20 cellular contexts compared by ENCODE assay signal in the genomic region with DNA sequence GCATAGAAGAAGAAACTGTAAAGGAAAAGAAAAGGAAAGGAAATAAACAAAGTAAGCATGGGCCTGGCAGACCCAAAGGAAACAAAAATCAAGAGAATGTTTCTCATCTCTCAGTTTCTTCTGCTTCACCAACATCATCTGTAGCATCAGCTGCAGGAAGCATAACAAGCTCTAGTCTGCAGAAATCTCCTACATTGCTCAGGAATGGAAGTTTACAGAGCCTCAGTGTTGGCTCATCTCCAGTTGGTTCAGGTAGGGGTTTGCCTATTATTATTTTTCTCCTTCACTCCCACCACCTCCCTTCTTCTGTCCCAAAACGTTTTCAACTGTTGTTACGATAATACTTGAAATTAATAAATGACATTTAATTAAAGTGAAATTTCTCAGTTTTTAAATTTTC.
DNase-seq lines count a peak whose midpoint lies in the region; ATAC-seq, FAIRE-seq and TF ChIP-seq lines count a peak whose summit lies in the region.
"Had no signal": no experiment of that assay in that cellular context is flagged by ENCODE, and none has a peak within 500 bp of the region (broad histone marks: within the 10 kb centered on the region; RNA-seq: fewer than 3 reads in every experiment).

No MANE protein-coding gene starts in this region.

- H3K4me2 ChIP-seq in H9 (ENCODE audit: insufficient read depth, insufficient read length, low read length) (no peak overlapping the region), neural progenitor cell (no peak overlapping the region)

- H3K9ac ChIP-seq in H9 (ENCODE audit: extremely low read depth, insufficient read length, low read length) = no peak overlapping the region
- H3K9ac ChIP-seq in endodermal cell (ENCODE audit: extremely low read depth, low read length, poor library complexity, severe bottlenecking) = no peak overlapping the region
- H3K9ac ChIP-seq in neural progenitor cell = no peak overlapping the region

- no peak overlapping the region for H3T11ph ChIP-seq in H9 (ENCODE audit: low read length)

- FAIRE-seq in urothelium cell line (lab: Jason Lieb, UNC) = no peak
- FAIRE-seq: GM12878, H1 had no signal

- no peaks in the 10 kb centered on the region for H3K4me1 Mint-ChIP-seq in activated T-cell treated with anti-CD3 and anti-CD28 coated beads, Interleukin-2, amount 50 U/mL, for 72 hours (ENCODE audit: low read depth)
- H3K4me1 Mint-ChIP-seq in H9 (peaks cover 3 to 10% of the 10 kb centered on the region in 2 experiments; a peak in 2 of 4 replicates), endodermal cell (no peaks in the 10 kb centered on the region), neural progenitor cell (peaks cover 11% of the 10 kb centered on the region)

- H3K27ac Mint-ChIP-seq in activated T-cell treated with anti-CD3 and anti-CD28 coated beads, Interleukin-2, amount 50 U/mL, for 72 hours = peak overlapping the region; percentile 48
- peak overlapping the region in 2 of 3 experiments; percentile 47 to 82; a peak in 4 of 7 replicates for H3K27ac Mint-ChIP-seq in H9
- H3K27ac Mint-ChIP-seq in endodermal cell = peak overlapping the region; percentile 26
- H3K27ac Mint-ChIP-seq in neural progenitor cell = no peak overlapping the region

- H3K4me1 ChIP-seq in H9 (ENCODE audit: insufficient read depth, low read length) (no peaks in the 10 kb centered on the region), endodermal cell (ENCODE audit: control insufficient read depth, insufficient read depth, low read length) (no peaks in the 10 kb centered on the region), neural progenitor cell (peaks cover 8% of the 10 kb centered on the region)

- H3K79me2 ChIP-seq in H9 (ENCODE audit: insufficient read depth, low read length) (no peaks in the 10 kb centered on the region), neural progenitor cell (ENCODE audit: low read depth) (peaks cover 73% of the 10 kb centered on the region)

- H2BK5ac ChIP-seq in H9 (ENCODE audit: insufficient read length, low read length) = no peak overlapping the region

- H4K5ac ChIP-seq in H9 (ENCODE audit: insufficient read length, low read depth, low read length) = no peak overlapping the region

- no peak overlapping the region for H3K18ac ChIP-seq in H9 (ENCODE audit: insufficient read length, low read depth, low read length)

- TF ChIP-seq CTCF in H9 (conservative IDR thresholded peaks at IDR 0.05) (no peak), endodermal cell (conservative IDR thresholded peaks at IDR 0.05) (no peak), neural progenitor cell (IDR thresholded peaks at IDR 0.05) (no peak)

- ATAC-seq in activated T-cell treated with anti-CD3 and anti-CD28 coated beads, Interleukin-2, amount 50 U/mL, for 72 hours (replicated peaks in 1 of 2) = no peak
- ATAC-seq in GM18909 (IDR thresholded peaks at IDR 0.05; ENCODE audit: poor library complexity, unreplicated experiment) = no peak
- ATAC-seq: GM12878, PC-3 had no signal

- no peak overlapping the region for H4K91ac ChIP-seq in H9 (ENCODE audit: insufficient read length, low read depth, low read length)

- H3F3A ChIP-seq in neural progenitor cell (ENCODE audit: low read depth) = peaks cover 42% of the 10 kb centered on the region

- no peak overlapping the region for H3K56ac ChIP-seq in H9 (ENCODE audit: insufficient read length, low read depth, low read length)

- no peak overlapping the region for H2AFZ ChIP-seq in H9 (ENCODE audit: low read length)
- no peak overlapping the region for H2AFZ ChIP-seq in neural progenitor cell (replicated peaks)

- no peaks in the 10 kb centered on the region for H3K9me3 Mint-ChIP-seq in activated T-cell treated with anti-CD3 and anti-CD28 coated beads, Interleukin-2, amount 50 U/mL, for 72 hours
- H3K9me3 Mint-ChIP-seq in H9 (no peaks in the 10 kb centered on the region), endodermal cell (no peaks in the 10 kb centered on the region), neural progenitor cell (no peaks in the 10 kb centered on the region)
- H3K9me3 Mint-ChIP-seq: CD4-positive, CD25-positive, alpha-beta regulatory T cell had no signal

- no peak overlapping the region for H2BK12ac ChIP-seq in H9 (ENCODE audit: insufficient read length, low read depth, low read length)

- peaks cover 66% of the 10 kb centered on the region for H3K36me3 ChIP-seq in endodermal cell (ENCODE audit: control insufficient read depth, insufficient read depth, low read length)
- H3K36me3 ChIP-seq in neural progenitor cell = peaks cover 18% of the 10 kb centered on the region

- H2BK20ac ChIP-seq in H9 (ENCODE audit: low read depth, low read length, poor library complexity, severe bottlenecking) = no peak overlapping the region

- H3K4ac ChIP-seq in H9 (ENCODE audit: low read depth, low read length) = no peak overlapping the region

- H4K20me1 ChIP-seq in H9 (ENCODE audit: control insufficient read depth, insufficient read depth, insufficient read length) (no peaks in the 10 kb centered on the region), neural progenitor cell (ENCODE audit: low read depth) (peaks cover 9% of the 10 kb centered on the region)

- H3K9me3 ChIP-seq in H9 (ENCODE audit: control insufficient read depth, low read depth, low read length) (no peaks in the 10 kb centered on the region), endodermal cell (ENCODE audit: control insufficient read depth, low read length) (no peaks in the 10 kb centered on the region), neural progenitor cell (ENCODE audit: low read depth) (no peaks in the 10 kb centered on the region)
- H3K9me3 ChIP-seq: BE2C had no signal

- H3K27me3 Mint-ChIP-seq in activated T-cell treated with anti-CD3 and anti-CD28 coated beads, Interleukin-2, amount 50 U/mL, for 72 hours (ENCODE audit: low read depth) = no peaks in the 10 kb centered on the region
- H3K27me3 Mint-ChIP-seq in H9 (ENCODE audit: low read depth) = no peaks in the 10 kb centered on the region
- no peaks in the 10 kb centered on the region for H3K27me3 Mint-ChIP-seq in endodermal cell (ENCODE audit: insufficient read depth)
- H3K27me3 Mint-ChIP-seq in neural progenitor cell (ENCODE audit: insufficient read depth, low read depth) = no peaks in the 10 kb centered on the region
- H3K27me3 Mint-ChIP-seq: CD4-positive, CD25-positive, alpha-beta regulatory T cell had no signal

- no peaks in the 10 kb centered on the region for H3K27me3 ChIP-seq in H9 (ENCODE audit: insufficient read depth, low read length)
- no peaks in the 10 kb centered on the region for H3K27me3 ChIP-seq in endodermal cell (ENCODE audit: control insufficient read depth, insufficient read depth, low read length, poor library complexity, severe bottlenecking)
- H3K27me3 ChIP-seq in neural progenitor cell = no peaks in the 10 kb centered on the region
- H3K27me3 ChIP-seq: BE2C had no signal

- no peak overlapping the region for H2BK15ac ChIP-seq in H9 (ENCODE audit: low read depth, low read length)

- H3K4me3 ChIP-seq in endodermal cell (ENCODE audit: low read length) = no peak overlapping the region
- H3K4me3 ChIP-seq in neural progenitor cell = no peak overlapping the region
- H3K4me3 ChIP-seq: GM12878 had no signal

- peaks cover 5% of the 10 kb centered on the region for H3K79me1 ChIP-seq in H9 (ENCODE audit: insufficient read depth, low read depth, low read length, poor library complexity, severe bottlenecking)

- peak overlapping the region; percentile 45 for H3K27ac ChIP-seq in H9 (ENCODE audit: insufficient read length, low read depth, low read length)
- no peak overlapping the region for H3K27ac ChIP-seq in endodermal cell (ENCODE audit: low read depth, low read length)
- peak overlapping the region; percentile 87 for H3K27ac ChIP-seq in neural progenitor cell

- H3K4me3 Mint-ChIP-seq in activated T-cell treated with anti-CD3 and anti-CD28 coated beads, Interleukin-2, amount 50 U/mL, for 72 hours = no peak overlapping the region
- H3K4me3 Mint-ChIP-seq in H9 = no peak overlapping the region
- H3K4me3 Mint-ChIP-seq in endodermal cell = no peak overlapping the region
- H3K4me3 Mint-ChIP-seq in neural progenitor cell = no peak overlapping the region
- H3K4me3 Mint-ChIP-seq: CD4-positive, CD25-positive, alpha-beta regulatory T cell had no signal

- peaks cover 0 to 7% of the 10 kb centered on the region in 2 donors for H3K36me3 Mint-ChIP-seq in activated T-cell treated with anti-CD3 and anti-CD28 coated beads, Interleukin-2, amount 50 U/mL, for 72 hours (ENCODE audit: insufficient read depth in 2 of 2)
- H3K36me3 Mint-ChIP-seq in H9 (ENCODE audit: insufficient read depth in 1 of 3, low read depth in 3 of 3) (peaks cover 3 to 22% (median 5%) of the 10 kb centered on the region in 3 experiments; a peak in 5 of 7 replicates), endodermal cell (ENCODE audit: low read depth) (peaks cover 29% of the 10 kb centered on the region), neural progenitor cell (peaks cover 16% of the 10 kb centered on the region)

- H3K23ac ChIP-seq in H9 (ENCODE audit: insufficient read length, low read depth, low read length) = no peak overlapping the region

- no peak overlapping the region for H4K8ac ChIP-seq in H9 (replicated peaks; ENCODE audit: insufficient read length, low read depth, low read length)

- no peak overlapping the region for H3K14ac ChIP-seq in H9 (ENCODE audit: insufficient read depth, low read length)

- H2AK5ac ChIP-seq in H9 (ENCODE audit: insufficient read length, low read length) = no peak overlapping the region

- DNase-seq in activated T-cell treated with anti-CD3 and anti-CD28 coated beads, Interleukin-2, amount 50 U/mL, for 72 hours = no peak
- no peak for DNase-seq in activated T-cell treated with anti-CD3 and anti-CD28 coated beads for 4 hours
- DNase-seq in H9 = no peak
- DNase-seq in endodermal cell = no peak
- no peak for DNase-seq in neural progenitor cell (ENCODE audit: low spot score)
- DNase-seq in urothelium cell line (ENCODE audit: low spot score) = no peak
- DNase-seq: BE2C; CD4-positive, CD25-positive, alpha-beta regulatory T cell; COR-L47; GF-D8; KG1; MV-4-11; NCI-H1694 treated with DMSO at 0.1 percent for 48 hours; NCI-H748 treated with DMSO at 0.1 percent for 48 hours; PC-3; RPMI8226; SHP77 treated with DMSO at 0.1 percent for 48 hours had no signal

- H2BK120ac ChIP-seq in H9 (ENCODE audit: low read depth, low read length, poor library complexity, severe bottlenecking) = no peak overlapping the region

- no peaks in the 10 kb centered on the region for H3K23me2 ChIP-seq in H9 (ENCODE audit: insufficient read length, low read depth, low read length, poor library complexity, severe bottlenecking)

- no CpG with 5 or more reads among the region's 2 CpGs for WGBS in H9 (ENCODE audit: extremely low coverage, insufficient read length, low lambda C conversion rate)
- WGBS in endodermal cell (ENCODE audit: insufficient coverage in 1 of 2, insufficient read length in 1 of 2), 2 experiments = no CpG with 5 or more reads among the region's 2 CpGs
